ENCODE assay signal across 29 cellular contexts in the genomic region with DNA sequence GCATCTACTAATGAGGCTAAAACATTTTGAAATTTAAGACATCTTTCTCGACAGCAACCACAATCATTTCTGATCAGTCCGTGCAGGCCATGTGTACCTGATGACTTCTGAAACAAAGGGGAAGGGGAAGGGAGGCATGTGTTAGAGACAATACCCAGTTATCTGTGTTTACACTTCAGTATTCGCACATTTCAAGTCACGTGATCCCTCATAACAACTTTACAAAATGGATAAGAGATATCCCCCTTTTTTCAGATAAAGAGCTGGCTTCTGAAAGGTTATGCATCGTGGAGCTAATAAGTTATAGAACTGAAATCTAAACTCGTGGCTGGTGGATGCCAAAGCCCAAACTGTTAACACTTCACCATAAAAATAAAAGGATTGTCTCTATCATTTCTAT.
"Had no signal": no experiment of that assay in that cellular context is flagged by ENCODE, and none has a peak within 500 bp of the region (broad histone marks: within the 10 kb centered on the region; RNA-seq: fewer than 3 reads in every experiment).

No MANE protein-coding gene starts in this region.

- H3K4me3 Mint-ChIP-seq: stimulated activated effector memory CD8-positive, alpha-beta T cell treated with anti-CD3 and anti-CD28 coated beads, Interleukin-12 subunit alpha, Interleukin-12 subunit beta, amount 100 ng/mL, for 72 hours; stimulated activated memory B cell treated with anti-CD40 and anti-IgM and Interleukin-4, amounts not matched to agents 10 μg/mL and 1 μg/mL and 100 μg/mL, for 72 hours; stimulated activated naive B cell treated with anti-CD40 and anti-IgM and Interleukin-4, amounts not matched to agents 10 μg/mL and 1 μg/mL and 100 μg/mL, for 72 hours; stimulated activated naive CD8-positive, alpha-beta T cell treated with anti-CD3 and anti-CD28 coated beads, Interleukin-15, amount 100 ng/mL, for 72 hours; stimulated activated naive CD8-positive, alpha-beta T cell treated with anti-CD3 and anti-CD28 coated beads, Interleukin-15, Interleukin-2, amounts not matched to agents 100 ng/mL and 50 ng/mL, for 24 hours; type B pancreatic cell had no signal

- H3K4me1 Mint-ChIP-seq: stimulated activated memory B cell treated with anti-CD40 and anti-IgM and Interleukin-4, amounts not matched to agents 10 μg/mL and 1 μg/mL and 100 μg/mL, for 72 hours had no signal

- H3K4me1 ChIP-seq: suprapubic skin, testis, thyroid gland, tibial artery, tibial nerve, uterus, vagina had no signal

- ATAC-seq: stimulated activated effector memory CD8-positive, alpha-beta T cell treated with anti-CD3 and anti-CD28 coated beads, Interleukin-12 subunit alpha, Interleukin-12 subunit beta, amount 100 ng/mL, for 72 hours; stimulated activated memory B cell treated with anti-CD40 and anti-IgM and Interleukin-4, amounts not matched to agents 10 μg/mL and 1 μg/mL and 100 μg/mL, for 72 hours; stimulated activated naive B cell treated with anti-CD40 and anti-IgM and Interleukin-4, amounts not matched to agents 10 μg/mL and 1 μg/mL and 100 μg/mL, for 72 hours; stimulated activated naive CD8-positive, alpha-beta T cell treated with anti-CD3 and anti-CD28 coated beads, Interleukin-15, amount 100 ng/mL, for 72 hours; stimulated activated naive CD8-positive, alpha-beta T cell treated with anti-CD3 and anti-CD28 coated beads, Interleukin-15, Interleukin-2, amounts not matched to agents 100 U/mL and 50 U/mL, for 24 hours; upper lobe of right lung had no signal

- H3K27ac ChIP-seq: stomach, suprapubic skin, testis, thoracic aorta, thyroid gland, tibial artery, tibial nerve, transverse colon, upper lobe of left lung, upper lobe of right lung, uterus, vagina had no signal

- H3K36me3 Mint-ChIP-seq: stimulated activated effector memory CD8-positive, alpha-beta T cell treated with anti-CD3 and anti-CD28 coated beads, Interleukin-12 subunit alpha, Interleukin-12 subunit beta, amount 100 ng/mL, for 72 hours; stimulated activated memory B cell treated with anti-CD40 and anti-IgM and Interleukin-4, amounts not matched to agents 10 μg/mL and 1 μg/mL and 100 μg/mL, for 72 hours; stimulated activated naive B cell treated with anti-CD40 and anti-IgM and Interleukin-4, amounts not matched to agents 10 μg/mL and 1 μg/mL and 100 μg/mL, for 72 hours; type B pancreatic cell had no signal

- H3K4me3 ChIP-seq: stomach, suprapubic skin, testis, thoracic aorta, thyroid gland, tibial artery, tibial nerve, transverse colon, upper lobe of left lung, upper lobe of right lung, uterus, vagina had no signal

- H3K27me3 Mint-ChIP-seq: stimulated activated memory B cell treated with anti-CD40 and anti-IgM and Interleukin-4, amounts not matched to agents 10 μg/mL and 1 μg/mL and 100 μg/mL, for 72 hours; stimulated activated naive B cell treated with anti-CD40 and anti-IgM and Interleukin-4, amounts not matched to agents 10 μg/mL and 1 μg/mL and 100 μg/mL, for 72 hours; stimulated activated naive CD8-positive, alpha-beta T cell treated with anti-CD3 and anti-CD28 coated beads, Interleukin-15, amount 100 ng/mL, for 72 hours; stimulated activated naive CD8-positive, alpha-beta T cell treated with anti-CD3 and anti-CD28 coated beads, Interleukin-15, Interleukin-2, amounts not matched to agents 100 ng/mL and 50 ng/mL, for 24 hours had no signal

- H3K9me3 Mint-ChIP-seq: stimulated activated effector memory CD8-positive, alpha-beta T cell treated with anti-CD3 and anti-CD28 coated beads, Interleukin-12 subunit alpha, Interleukin-12 subunit beta, amount 100 ng/mL, for 72 hours; stimulated activated naive B cell treated with anti-CD40 and anti-IgM and Interleukin-4, amounts not matched to agents 10 μg/mL and 1 μg/mL and 100 μg/mL, for 72 hours; stimulated activated naive CD8-positive, alpha-beta T cell treated with anti-CD3 and anti-CD28 coated beads, Interleukin-15, amount 100 ng/mL, for 72 hours; stimulated activated naive CD8-positive, alpha-beta T cell treated with anti-CD3 and anti-CD28 coated beads, Interleukin-15, Interleukin-2, amounts not matched to agents 100 ng/mL and 50 ng/mL, for 24 hours; type B pancreatic cell had no signal

- H3K9me3 ChIP-seq: stomach, suprapubic skin, testis, thoracic aorta, thyroid gland, tibial artery, tibial nerve, transverse colon, upper lobe of left lung, upper lobe of right lung, uterus, vagina had no signal

- H3K27me3 ChIP-seq: stomach, suprapubic skin, testis, thyroid gland, tibial artery, tibial nerve, transverse colon, upper lobe of left lung, upper lobe of right lung, uterus, vagina had no signal

- DNase-seq: stimulated activated CD4-positive, alpha-beta T cell treated with anti-CD3 and anti-CD28 coated beads, Interleukin-2, amount 100 ng/mL, for 48 hours; stimulated activated CD4-positive, alpha-beta T cell treated with anti-CD3 and anti-CD28 coated beads, Interleukin-4, amount 100 ng/mL, for 1 hour; stimulated activated CD4-positive, alpha-beta T cell treated with anti-CD3 and anti-CD28 coated beads, Interleukin-4, amount 100 ng/mL, for 24 hours; stimulated activated CD4-positive, alpha-beta T cell treated with anti-CD3 and anti-CD28 coated beads, Interleukin-4, amount 100 ng/mL, for 4 hours; stimulated activated CD8-positive, alpha-beta memory T cell treated with anti-CD3 and anti-CD28 coated beads, Interleukin-4, amount 100 ng/mL, for 48 hours; stimulated activated naive B cell treated with anti-CD40 and anti-IgM and Interleukin-4, amounts not matched to agents 10 μg/mL and 1 μg/mL and 100 μg/mL, for 72 hours; stimulated activated naive CD4-positive, alpha-beta T cell; stimulated activated naive CD4-positive, alpha-beta T cell treated with Interleukin-2 at 50 U/mL for 16 hours; stimulated activated naive CD8-positive, alpha-beta T cell treated with anti-CD3 and anti-CD28 coated beads, Interleukin-15, amount 100 ng/mL, for 72 hours; stimulated activated naive CD8-positive, alpha-beta T cell treated with anti-CD3 and anti-CD28 coated beads, Interleukin-15, Interleukin-2, amounts not matched to agents 100 U/mL and 50 U/mL, for 24 hours; stomach; substantia nigra; testis; thyroid gland; tibial artery; transverse colon; trophoblast cell; upper lobe of left lung; upper lobe of right lung; uterus had no signal

- H3K27ac Mint-ChIP-seq: stimulated activated effector memory CD8-positive, alpha-beta T cell treated with anti-CD3 and anti-CD28 coated beads, Interleukin-12 subunit alpha, Interleukin-12 subunit beta, amount 100 ng/mL, for 72 hours; stimulated activated memory B cell treated with anti-CD40 and anti-IgM and Interleukin-4, amounts not matched to agents 10 μg/mL and 1 μg/mL and 100 μg/mL, for 72 hours; stimulated activated naive B cell treated with anti-CD40 and anti-IgM and Interleukin-4, amounts not matched to agents 10 μg/mL and 1 μg/mL and 100 μg/mL, for 72 hours; stimulated activated naive CD8-positive, alpha-beta T cell treated with anti-CD3 and anti-CD28 coated beads, Interleukin-15, amount 100 ng/mL, for 72 hours; stimulated activated naive CD8-positive, alpha-beta T cell treated with anti-CD3 and anti-CD28 coated beads, Interleukin-15, Interleukin-2, amounts not matched to agents 100 ng/mL and 50 ng/mL, for 24 hours; type B pancreatic cell had no signal

- H3K36me3 ChIP-seq: stomach, suprapubic skin, thoracic aorta, thyroid gland, tibial artery, tibial nerve, transverse colon, upper lobe of left lung, upper lobe of right lung, uterus, vagina had no signal

- FAIRE-seq: urothelium cell line had no signal
